Comparison of ENCODE assay signal across 8 cellular contexts in the genomic region with DNA sequence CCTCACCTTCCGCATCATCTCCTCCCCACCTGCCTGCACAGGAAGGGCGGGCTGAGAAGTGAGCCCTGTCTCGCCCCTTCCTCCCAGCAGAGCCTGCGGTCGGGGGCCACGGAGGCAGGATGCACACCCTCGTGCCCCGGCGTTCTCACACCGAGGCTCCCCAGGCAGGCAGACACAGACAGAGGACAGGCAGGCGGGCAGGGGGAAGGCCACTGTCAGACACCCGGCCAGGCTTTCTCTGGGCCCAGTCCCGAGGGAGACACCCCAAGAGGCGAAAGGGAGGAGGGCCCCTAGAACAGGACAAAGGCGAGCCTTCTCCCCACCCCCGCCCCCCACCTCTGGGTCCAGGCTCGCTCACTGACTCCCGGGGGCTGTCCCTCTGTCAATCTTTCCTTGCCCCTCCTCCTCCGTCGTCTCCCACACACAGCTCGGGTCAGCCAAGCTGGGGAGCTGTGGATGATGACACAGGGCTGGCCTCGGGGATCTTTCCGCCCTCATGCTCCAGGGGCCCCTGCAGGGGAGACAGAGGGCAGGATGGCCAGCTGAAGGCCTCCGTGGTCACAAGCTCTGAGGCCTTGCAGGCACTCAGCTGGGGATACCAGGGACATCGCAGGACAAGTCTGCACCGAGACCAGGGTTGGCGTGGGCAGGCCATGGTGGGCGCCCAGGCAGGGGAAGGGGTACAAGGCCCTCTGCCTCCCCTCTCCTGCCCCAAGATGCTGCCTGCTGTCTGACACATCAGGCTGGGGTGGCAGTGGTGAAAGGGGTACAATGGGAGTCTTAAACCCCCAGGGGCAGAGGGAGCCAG. TPM values are rescaled to one million over a fixed set of nuclear protein-coding genes. Genes with fewer than 3 reads are reported as not detected.
DNase-seq lines count a peak whose midpoint lies in the region; ATAC-seq and TF ChIP-seq lines count a peak whose summit lies in the region.

No MANE protein-coding gene starts in this region.

- peak; percentile 84 for DNase-seq in activated CD4-positive, alpha-beta memory T cell treated with anti-CD3 and anti-CD28 coated beads for 36 hours
- no peak for DNase-seq in HuH-7.5 (ENCODE audit: low spot score)
- no peak for DNase-seq in ureter (ENCODE audit: low spot score)
- no peak for DNase-seq in foreskin keratinocyte

- H3K27me3 ChIP-seq in esophagus (ENCODE audit: control insufficient read depth in 1 of 2, insufficient read depth in 2 of 2, low read length in 2 of 2) (no peaks in the 10 kb centered on the region), skeletal muscle tissue (ENCODE audit: control insufficient read depth in 3 of 3, insufficient read depth in 3 of 3, low read length in 3 of 3) (no peaks in the 10 kb centered on the region), foreskin keratinocyte (no peaks in the 10 kb centered on the region)

- peak overlapping the region; percentile 95 for H3K27ac Mint-ChIP-seq in activated CD4-positive, alpha-beta memory T cell treated with anti-CD3 and anti-CD28 coated beads for 36 hours

- peaks cover 53% of the 10 kb centered on the region for H3K4me1 Mint-ChIP-seq in activated CD4-positive, alpha-beta memory T cell treated with anti-CD3 and anti-CD28 coated beads for 36 hours (ENCODE audit: low read depth)

- POLR2A ChIA-PET in activated CD4-positive, alpha-beta memory T cell treated with anti-CD3 and anti-CD28 coated beads for 36 hours (lab: Charles Lee) = interaction anchor here (1.4 to 2.9 kb wide), 3 partner anchors 14 to 211 kb away, joined by 4 to 10 read pairs (median 7); partner anchors contain the start of gene ERCC3

- H3K27ac ChIP-seq in esophagus (ENCODE audit: low read depth in 2 of 2, low read length in 1 of 2) (peak overlapping the region; percentile 23 to 58), skeletal muscle tissue (ENCODE audit: low read depth, low read length) (peak overlapping the region; percentile 92), foreskin keratinocyte (no peak overlapping the region)

- no peaks in the 10 kb centered on the region for H3K9me3 ChIP-seq in esophagus (ENCODE audit: control insufficient read depth in 2 of 2, insufficient read depth in 1 of 2, low read depth in 1 of 2, low read length in 1 of 2)
- H3K9me3 ChIP-seq in skeletal muscle tissue (ENCODE audit: control insufficient read depth in 3 of 3, low read length in 3 of 3) = no peaks in the 10 kb centered on the region

- no peaks in the 10 kb centered on the region for H3K36me3 Mint-ChIP-seq in activated CD4-positive, alpha-beta memory T cell treated with anti-CD3 and anti-CD28 coated beads for 36 hours

- peak overlapping the region; percentile 67 to 85 (median 83) for H3K9ac ChIP-seq in skeletal muscle tissue (ENCODE audit: low read depth in 1 of 3, low read length in 3 of 3)

- 65 to 71% methylated on average over 24 to 28 of the region's 28 CpGs for WGBS in esophagus, 2 donors

- intact Hi-C loops in activated CD4-positive, alpha-beta memory T cell treated with anti-CD3 and anti-CD28 coated beads for 36 hours (cut with micrococcal nuclease) = loop anchor here (2.0 to 10.0 kb wide), 5 partner anchors 145 to 943 kb away; partner anchors contain the start of genes GYPC, IWS1, MAP3K2 and SAP130

- CTCF ChIA-PET in activated CD4-positive, alpha-beta memory T cell treated with anti-CD3 and anti-CD28 coated beads for 36 hours (lab: Charles Lee) = interaction anchor here (0.6 to 6.9 kb wide), 2 partner anchors 14 to 464 kb away, joined by 3 to 61 read pairs; no protein-coding TSS in a partner anchor

- TF ChIP-seq CTCF in foreskin keratinocyte (conservative IDR thresholded peaks at IDR 0.05) = no peak

- H3K4me3 Mint-ChIP-seq in activated CD4-positive, alpha-beta memory T cell treated with anti-CD3 and anti-CD28 coated beads for 36 hours = peak overlapping the region; percentile 86

- H3K4me1 ChIP-seq in esophagus (ENCODE audit: control insufficient read depth in 2 of 2, insufficient read depth in 2 of 2, low read length in 1 of 2) (peaks cover 10 to 17% of the 10 kb centered on the region in 2 donors), skeletal muscle tissue (ENCODE audit: control insufficient read depth in 3 of 3, insufficient read depth in 3 of 3, low read length in 3 of 3) (peaks cover 97 to 99% (median 99%) of the 10 kb centered on the region in 3 donors), foreskin keratinocyte (no peaks in the 10 kb centered on the region)

- ATAC-seq in GM18867 (IDR thresholded peaks at IDR 0.05; ENCODE audit: unreplicated experiment) = peak; percentile 55
- ATAC-seq in HG02981 (IDR thresholded peaks at IDR 0.05; ENCODE audit: unreplicated experiment) = peak; percentile 41
- no peak for ATAC-seq in foreskin keratinocyte

- H3K36me3 ChIP-seq in esophagus (ENCODE audit: control insufficient read depth in 2 of 2, insufficient read depth in 2 of 2, low read length in 1 of 2) (no peaks in the 10 kb centered on the region), skeletal muscle tissue (ENCODE audit: control insufficient read depth in 3 of 3, insufficient read depth in 3 of 3, low read length in 3 of 3) (no peaks in the 10 kb centered on the region)

- H3K9me3 Mint-ChIP-seq in activated CD4-positive, alpha-beta memory T cell treated with anti-CD3 and anti-CD28 coated beads for 36 hours = no peaks in the 10 kb centered on the region

- no peaks in the 10 kb centered on the region for H3K27me3 Mint-ChIP-seq in activated CD4-positive, alpha-beta memory T cell treated with anti-CD3 and anti-CD28 coated beads for 36 hours

- peak overlapping the region in 1 of 2 donors; percentile 37 for H3K4me3 ChIP-seq in esophagus (ENCODE audit: low read depth in 1 of 2, low read length in 2 of 2)
- peak overlapping the region in 2 of 3 donors; percentile 61 to 66 for H3K4me3 ChIP-seq in skeletal muscle tissue (ENCODE audit: low read length in 3 of 3)

RNA-seq across cellular contexts. Expression of gene BIN1, which starts 24.9 kb away (rescaled TPM):
- 10 to 100 TPM; 55.4 to 58.2 TPM for total RNA-seq in activated CD4-positive, alpha-beta memory T cell treated with anti-CD3 and anti-CD28 coated beads for 36 hours
- 1 to 10 TPM; 4.6 to 7.9 TPM for polyA plus RNA-seq in esophagus
- 597 TPM for total RNA-seq in skeletal muscle tissue
- total RNA-seq in ureter = 51.6 TPM
- 30.6 and 30.8 TPM in 2 replicates for total RNA-seq in foreskin keratinocyte
- 29.4 and 31.0 TPM in 2 replicates for polyA plus RNA-seq in foreskin keratinocyte

Comparison
In these comparisons a context has a peak if more than half of its experiments do, and no peak if none do; other contexts are left out.
1. RNA of gene BIN1, which starts 24.9 kb away (total RNA-seq): 597 TPM in skeletal muscle tissue (single experiment); 55.4 to 58.2 TPM in activated CD4-positive, alpha-beta memory T cell treated with anti-CD3 and anti-CD28 coated beads for 36 hours, 51.6 TPM in ureter (single experiment) and 30.6 to 30.8 TPM in foreskin keratinocyte; every median in the first group is over 10 times any median in the second.